ENCODE assay signal across 39 cellular contexts in genomic region chr6:50734488-50734887, GRCh38. TPM values are rescaled to one million over a fixed set of nuclear protein-coding genes. Genes with fewer than 3 reads are reported as not detected.
"Had no signal": no experiment of that assay in that cellular context is flagged by ENCODE, and none has a peak within 500 bp of the region (broad histone marks: within the 10 kb centered on the region; RNA-seq: fewer than 3 reads in every experiment).

No MANE protein-coding gene starts in this region.

- H3K9me3 ChIP-seq: adrenal gland, ascending aorta, body of pancreas, breast epithelium had no signal

- FAIRE-seq: astrocyte, bronchial epithelial cell had no signal

- H3K4me3 ChIP-seq: adrenal gland, ascending aorta, body of pancreas, breast epithelium, cardiac muscle cell had no signal

- H3K36me3 ChIP-seq: adrenal gland, ascending aorta, brain microvascular endothelial cell, breast epithelium, cardiac muscle cell had no signal

- H3K4me1 ChIP-seq: adrenal gland, ascending aorta, body of pancreas, breast epithelium had no signal

- DNase-seq: activated effector memory CD4-positive, alpha-beta T cell treated with anti-CD3 and anti-CD28 coated beads, Interleukin-2, amount 50 U/mL, for 16 hours; activated effector memory CD4-positive, alpha-beta T cell treated with Interleukin-2 at 50 U/mL for 16 hours; activated gamma-delta T cell; activated gamma-delta T cell treated with Interleukin-2 at 50 U/mL for 16 hours; activated naive CD4-positive, alpha-beta T cell; activated naive CD4-positive, alpha-beta T cell treated with anti-CD3 and anti-CD28 coated beads for 36 hours; activated naive CD4-positive, alpha-beta T cell treated with anti-CD3 and anti-CD28 coated beads, Interleukin-2, amount 10 ng/mL, durations not matched to agents 7 days and 5 days; activated naive CD4-positive, alpha-beta T cell treated with anti-CD3 and anti-CD28 coated beads, Interleukin-2, amount 50 U/mL, for 16 hours; activated naive CD4-positive, alpha-beta T cell treated with Interleukin-2 at 50 U/mL for 16 hours; activated naive CD8-positive, alpha-beta T cell treated with anti-CD3 and anti-CD28 coated beads for 36 hours; activated naive CD8-positive, alpha-beta T cell treated with anti-CD3 and anti-CD28 coated beads, Interleukin-2, amount 10 ng/mL, durations not matched to agents 7 days and 5 days; activated naive CD8-positive, alpha-beta T cell treated with anti-CD3 and anti-CD28 coated beads, Interleukin-2, amount 50 U/mL, for 24 hours; activated T-cell treated with anti-CD3 and anti-CD28 coated beads, Interleukin-2, amount 50 U/mL, for 1 hour; activated T-cell treated with anti-CD3 and anti-CD28 coated beads, Interleukin-2, amount 50 U/mL, for 24 hours; activated T-cell treated with anti-CD3 and anti-CD28 coated beads, Interleukin-2, amount 50 U/mL, for 4 hours; activated T-cell treated with anti-CD3 and anti-CD28 coated beads, Interleukin-2, amount 50 U/mL, for 48 hours; activated T-cell treated with anti-CD3 and anti-CD28 coated beads, Interleukin-2, amount 50 U/mL, for 72 hours; adrenal gland; amniotic stem cell; amygdala; anterior cingulate cortex; aorta; body of pancreas; brain microvascular endothelial cell; caudate nucleus; central memory CD4-positive, alpha-beta T cell; cerebellar nuclear complex had no signal

- ATAC-seq: activated naive CD4-positive, alpha-beta T cell treated with anti-CD3 and anti-CD28 coated beads, Interleukin-2, amount 50 U/mL, for 72 hours; activated naive CD8-positive, alpha-beta T cell treated with anti-CD3 and anti-CD28 coated beads, Interleukin-2, amount 50 U/mL, for 24 hours; activated T-cell treated with anti-CD3 and anti-CD28 coated beads, Interleukin-2, amount 50 U/mL, for 4 hours; activated T-cell treated with anti-CD3 and anti-CD28 coated beads, Interleukin-2, amount 50 U/mL, for 72 hours; activated T-helper 17 cell treated with anti-CD3 and anti-CD28 coated beads, Interleukin-2, amount 50 U/mL, for 72 hours; body of pancreas had no signal

- H3K27ac ChIP-seq: adrenal gland, ascending aorta, body of pancreas, brain microvascular endothelial cell, breast epithelium, cardiac muscle cell had no signal

- H3K27me3 ChIP-seq: adrenal gland, ascending aorta, body of pancreas, brain microvascular endothelial cell had no signal

RNA-seq across cellular contexts. Expression of gene TFAP2D, which starts 21.2 kb away (rescaled TPM):
- total RNA-seq: activated naive CD4-positive, alpha-beta T cell treated with anti-CD3 and anti-CD28 coated beads for 36 hours; activated naive CD4-positive, alpha-beta T cell treated with anti-CD3 and anti-CD28 coated beads, Interleukin-2, amount 50 U/mL, for 72 hours; activated naive CD8-positive, alpha-beta T cell treated with anti-CD3 and anti-CD28 coated beads for 36 hours; activated naive CD8-positive, alpha-beta T cell treated with anti-CD3 and anti-CD28 coated beads, Interleukin-2, amount 10 ng/mL, durations not matched to agents 7 days and 5 days; activated T-cell treated with anti-CD3 and anti-CD28 coated beads, Interleukin-2, amount 50 U/mL, for 4 hours; activated T-cell treated with anti-CD3 and anti-CD28 coated beads, Interleukin-2, amount 50 U/mL, for 72 hours; activated T-helper 1 cell treated with anti-CD3 and anti-CD28 coated beads, Interleukin-12 subunit alpha, Interleukin-12 subunit beta, Interleukin-2, Interleukin-4 antibody, amounts not matched to agents 30 ng/mL and 10 ng/mL and 1 ng/mL, durations not matched to agents 14 hours and 24 hours and 36 hours; activated T-helper 17 cell treated with anti-CD3 and anti-CD28 coated beads, Interleukin-2, amount 50 U/mL, for 72 hours; activated T-helper 2 cell treated with anti-CD3 and anti-CD28 coated beads, Interferon-gamma antibody, Interleukin-2, Interleukin-4, amounts not matched to agents 10 μg/mL and 5 μg/mL and 100 μg/mL, durations not matched to agents 14 hours and 24 hours and 36 hours; adrenal gland; aorta; ascending aorta; astrocyte; body of pancreas; breast epithelium; bronchial epithelial cell; cardiac muscle cell; cardiac septum; cerebellum; chondrocyte had no signal
- polyA plus RNA-seq: adrenal gland, aorta, cardiac muscle cell had no signal
